In the genomic region with DNA sequence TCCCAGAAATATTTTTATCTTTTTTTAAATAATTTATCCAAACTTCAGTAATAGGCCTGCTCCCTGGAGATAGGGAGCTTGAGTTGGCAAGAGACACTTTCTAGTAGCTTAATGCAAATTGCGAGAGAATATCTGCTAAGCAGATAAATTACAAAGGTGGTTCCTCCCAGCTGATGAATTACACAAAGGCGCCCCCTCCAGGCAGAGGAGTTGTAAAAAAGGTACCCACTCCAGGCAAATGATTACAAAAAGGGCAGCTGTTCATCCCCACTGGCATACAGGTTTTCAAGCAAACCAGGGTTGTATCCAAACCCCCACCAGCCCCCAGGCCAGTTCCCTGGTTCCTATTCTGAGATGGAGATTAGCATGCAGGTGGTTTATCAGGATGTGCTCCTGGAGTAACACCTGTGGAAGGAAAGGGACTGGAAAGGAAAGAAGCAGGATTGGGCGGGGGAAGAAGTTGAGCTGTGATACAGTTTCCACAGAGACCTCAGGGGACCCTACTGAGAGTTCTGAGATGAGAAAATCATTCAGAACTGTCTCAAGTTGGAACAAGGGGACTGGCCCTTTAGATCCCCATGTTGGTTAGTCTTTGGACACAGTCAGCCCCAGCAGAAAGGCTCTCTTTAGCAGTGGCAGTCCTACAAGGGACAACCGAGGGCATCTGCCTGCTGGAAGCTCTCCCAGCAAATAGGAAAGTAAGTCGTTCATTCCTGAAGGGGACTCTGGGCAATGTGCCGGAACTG, we compare ENCODE assay signal across 11 cellular contexts. TPM values are rescaled to one million over a fixed set of nuclear protein-coding genes. Genes with fewer than 3 reads are reported as not detected.
DNase-seq lines count a peak whose midpoint lies in the region; ATAC-seq and TF ChIP-seq lines count a peak whose summit lies in the region.
"Had no signal": no experiment of that assay in that cellular context is flagged by ENCODE, and none has a peak within 500 bp of the region (broad histone marks: within the 10 kb centered on the region; RNA-seq: fewer than 3 reads in every experiment).

No MANE protein-coding gene starts in this region.

- TF ChIP-seq EP300 in tibial nerve (IDR thresholded peaks at IDR 0.05): no peak

- H2AFZ ChIP-seq in OCI-LY3 (ENCODE audit: low read depth, low read length): no peak overlapping the region

- no peak for ATAC-seq in HG03457 (IDR thresholded peaks at IDR 0.05; ENCODE audit: unreplicated experiment)

- peak overlapping the region; percentile 75 for H3K4me2 ChIP-seq in OCI-LY3 (ENCODE audit: low read length)

- H3K9me3 ChIP-seq in OCI-LY3 (ENCODE audit: insufficient read depth, low read length) (no peaks in the 10 kb centered on the region), tibial nerve (no peaks in the 10 kb centered on the region)

- no peaks in the 10 kb centered on the region for H3K79me2 ChIP-seq in OCI-LY3 (ENCODE audit: low read length)

- no peak for DNase-seq in GM06990 (ENCODE audit: extremely low read depth, insufficient read length)
- peak; percentile 16 for DNase-seq in fibroblast of pulmonary artery (ENCODE audit: low read depth)
- no peak for DNase-seq in tibial nerve (ENCODE audit: low spot score in 2 of 2)
- no peak for DNase-seq in caudate nucleus (lab: John Stamatoyannopoulos, UW)
- no peak for DNase-seq in activated effector memory CD4-positive, alpha-beta T cell treated with Interleukin-2 at 50 U/mL for 16 hours
- DNase-seq: activated naive CD4-positive, alpha-beta T cell had no signal

- no peak overlapping the region for H3K9ac ChIP-seq in OCI-LY3 (ENCODE audit: low read length)

- H3K27me3 ChIP-seq in GM06990 (replicated peaks; ENCODE audit: control insufficient read depth, insufficient read depth, low read length) (no peaks in the 10 kb centered on the region), OCI-LY3 (ENCODE audit: low read depth, low read length) (peaks cover 57% of the 10 kb centered on the region), tibial nerve (no peaks in the 10 kb centered on the region)

- H3K4me3 ChIP-seq in GM06990 (replicated peaks; ENCODE audit: low read depth, low read length) (no peak overlapping the region), OCI-LY3 (ENCODE audit: low read length) (peak overlapping the region; percentile 51), fibroblast of pulmonary artery (replicated peaks; ENCODE audit: low read depth, low read length) (no peak overlapping the region), tibial nerve (no peak overlapping the region)

- H3K4me1 ChIP-seq in OCI-LY3 (ENCODE audit: low read length) (peaks cover 21% of the 10 kb centered on the region), tibial nerve (no peaks in the 10 kb centered on the region)

- TF ChIP-seq CTCF in 22Rv1 (IDR thresholded peaks at IDR 0.05): peak; percentile 49
- peak; percentile 45 for TF ChIP-seq CTCF in GM06990 (IDR thresholded peaks at IDR 0.05; ENCODE audit: insufficient read depth, low read length, poor library complexity, severe bottlenecking)
- TF ChIP-seq CTCF in OCI-LY3 (IDR thresholded peaks at IDR 0.05; ENCODE audit: low read depth, low read length): peak; percentile 65
- TF ChIP-seq CTCF in fibroblast of pulmonary artery (IDR thresholded peaks at IDR 0.05; ENCODE audit: low read length, missing control alignments): peak; percentile 32
- no peak for TF ChIP-seq CTCF in tibial nerve (IDR thresholded peaks at IDR 0.05)

- WGBS in tibial nerve, 2 donors: 77 to 82% methylated on average over 6 of the region's 6 CpGs

- no peak for TF ChIP-seq POLR2A in tibial nerve (IDR thresholded peaks at IDR 0.05)

- H3K36me3 ChIP-seq in GM06990 (ENCODE audit: control insufficient read depth, insufficient read depth, low read length): no peaks in the 10 kb centered on the region
- no peaks in the 10 kb centered on the region for H3K36me3 ChIP-seq in OCI-LY3 (replicated peaks; ENCODE audit: low read depth, low read length)
- H3K36me3 ChIP-seq in tibial nerve: no peaks in the 10 kb centered on the region

- H3K27ac ChIP-seq in 22Rv1 (no peak overlapping the region), OCI-LY3 (ENCODE audit: low read length) (peak overlapping the region; percentile 60), tibial nerve (no peak overlapping the region), caudate nucleus (ENCODE audit: low read depth, low read length) (no peak overlapping the region)

- H4K20me1 ChIP-seq in OCI-LY3 (ENCODE audit: insufficient read depth, low read length): no peaks in the 10 kb centered on the region

RNA-seq across cellular contexts. Expression of gene ESM1, which starts 25.5 kb away (rescaled TPM):
- under 1 TPM in 1 of 4 donors, not detected in 3; 0.39 TPM for total RNA-seq in tibial nerve
- total RNA-seq: mesenteric fat pad, subcutaneous adipose tissue had no signal

Comparison
In these comparisons a context has a peak if more than half of its experiments do, and no peak if none do; other contexts are left out.
1. CTCF ChIP-seq: peak in 22Rv1 (single experiment), GM06990 (single experiment), OCI-LY3 (single experiment) and fibroblast of pulmonary artery (single experiment); none in tibial nerve (0 of 5).